ENCODE assay signal across 2 cellular contexts in genomic region chr21:32592929-32593502, GRCh38.
TF ChIP-seq lines count a peak whose summit lies in the region.

No MANE protein-coding gene starts in this region.

TF ChIP-seq in GM23338, 12 proteins besides CTCF, POLR2A, EP300 and RAD21 (continued from another document):
- no peak for TF ChIP-seq ZNF462 (CRISPR knock-in tag; IDR thresholded peaks at IDR 0.05)
- no peak for TF ChIP-seq JUNB (IDR thresholded peaks at IDR 0.05; ENCODE audit: unreplicated experiment)
- TF ChIP-seq EZH2 (IDR thresholded peaks at IDR 0.05; ENCODE audit: low read depth, unreplicated experiment) = no peak
- TF ChIP-seq ZNF114 (CRISPR knock-in tag; IDR thresholded peaks at IDR 0.05) = no peak
- no peak for TF ChIP-seq EZH2phosphoT487 (IDR thresholded peaks at IDR 0.05; ENCODE audit: unreplicated experiment)
- no peak for TF ChIP-seq STAT1 (IDR thresholded peaks at IDR 0.05; ENCODE audit: unreplicated experiment)
- no peak for TF ChIP-seq CREB1 (CRISPR knock-in tag; IDR thresholded peaks at IDR 0.05; ENCODE audit: low read depth)
- TF ChIP-seq ETS1 (IDR thresholded peaks at IDR 0.05) = no peak
- no peak for TF ChIP-seq POLR2AphosphoS5 (IDR thresholded peaks at IDR 0.05; ENCODE audit: low read depth)
- TF ChIP-seq NANOG (IDR thresholded peaks at IDR 0.05; ENCODE audit: borderline replicate concordance) = no peak

TF ChIP-seq in HepG2, 621 proteins besides CTCF, POLR2A, EP300 and RAD21 (continued from another document and continues in another):
- no peak for TF ChIP-seq PRPF4 (IDR thresholded peaks at IDR 0.05; ENCODE audit: low read depth, low read length, poor library complexity, severe bottlenecking)
- TF ChIP-seq ZHX1 (CRISPR knock-in tag; IDR thresholded peaks at IDR 0.05; ENCODE audit: low read depth) = peak; percentile 82
- peak; percentile 99 for TF ChIP-seq DPF2 (CRISPR knock-in tag; IDR thresholded peaks at IDR 0.05; ENCODE audit: borderline replicate concordance, low read depth)
- TF ChIP-seq AKAP8 (CRISPR knock-in tag; IDR thresholded peaks at IDR 0.05) = peak; percentile 86
- peak; percentile 98 for TF ChIP-seq NCOA2 (CRISPR knock-in tag; IDR thresholded peaks at IDR 0.05)
- TF ChIP-seq NRL (CRISPR knock-in tag; IDR thresholded peaks at IDR 0.05; ENCODE audit: borderline replicate concordance) = peak; percentile 37; the same call in 1 of the 2 replicates
- peak; percentile 78 for TF ChIP-seq TBL1XR1 (IDR thresholded peaks at IDR 0.05; ENCODE audit: borderline replicate concordance, low read length, partially characterized antibody)
- TF ChIP-seq ZSCAN5A (CRISPR knock-in tag; IDR thresholded peaks at IDR 0.05; ENCODE audit: borderline replicate concordance) = peak; percentile 82; the same call in 1 of the 2 replicates
- TF ChIP-seq EED (CRISPR knock-in tag; IDR thresholded peaks at IDR 0.05) = 0 out of 2 replicates have a peak, but pooled peaks have one; percentile 24
- TF ChIP-seq FOXA3 (CRISPR knock-in tag; IDR thresholded peaks at IDR 0.05) = peak; percentile 98
- peak; percentile 94 for TF ChIP-seq KDM1A (CRISPR knock-in tag; IDR thresholded peaks at IDR 0.05)
- TF ChIP-seq SMAD3 (CRISPR knock-in tag; IDR thresholded peaks at IDR 0.05) = peak; percentile 72
- TF ChIP-seq ZFP37 (CRISPR knock-in tag; IDR thresholded peaks at IDR 0.05; ENCODE audit: borderline replicate concordance) = peak; percentile 49; the same call in 1 of the 2 replicates
- no peak for TF ChIP-seq ZNF674 (CRISPR knock-in tag; IDR thresholded peaks at IDR 0.05; ENCODE audit: low read depth)
- TF ChIP-seq AHDC1 (CRISPR knock-in tag; IDR thresholded peaks at IDR 0.05; ENCODE audit: borderline replicate concordance) = peak; percentile 98
- peak; percentile 17; the same call in 1 of the 2 replicates for TF ChIP-seq ARHGAP35 (CRISPR knock-in tag; IDR thresholded peaks at IDR 0.05; ENCODE audit: borderline replicate concordance)
- peak; percentile 80 for TF ChIP-seq ZNF644 (CRISPR knock-in tag; IDR thresholded peaks at IDR 0.05; ENCODE audit: low read depth)
- peak; percentile 84 for TF ChIP-seq ZSCAN29 (CRISPR knock-in tag; conservative IDR thresholded peaks at IDR 0.05)
- TF ChIP-seq ATF5 (CRISPR knock-in tag; IDR thresholded peaks at IDR 0.05; ENCODE audit: low read depth) = 0 out of 2 replicates have a peak, but pooled peaks have one; percentile 67
- no peak for TF ChIP-seq NR0B2 (CRISPR knock-in tag; IDR thresholded peaks at IDR 0.05)
- TF ChIP-seq LBX2 (CRISPR knock-in tag; IDR thresholded peaks at IDR 0.05; ENCODE audit: borderline replicate concordance) = no peak
- TF ChIP-seq SIN3A (IDR thresholded peaks at IDR 0.05; ENCODE audit: borderline replicate concordance, low read depth, low read length) = peak; percentile 57; the same call in 1 of the 2 replicates
- TF ChIP-seq ZNF776 (CRISPR knock-in tag; IDR thresholded peaks at IDR 0.05) = no peak
- TF ChIP-seq HNF4G (IDR thresholded peaks at IDR 0.05; ENCODE audit: borderline replicate concordance, low read depth, low read length) = peak; percentile 97
- TF ChIP-seq HNF4G (CRISPR knock-in tag; IDR thresholded peaks at IDR 0.05; ENCODE audit: borderline replicate concordance, low read depth) = peak; percentile 98
- TF ChIP-seq TERF1 (CRISPR knock-in tag; IDR thresholded peaks at IDR 0.05) = no peak
- 0 out of 2 replicates have a peak, but pooled peaks have one; percentile 36 for TF ChIP-seq ELF4 (CRISPR knock-in tag; IDR thresholded peaks at IDR 0.05; ENCODE audit: borderline replicate concordance)
- TF ChIP-seq GATAD2A (CRISPR knock-in tag; IDR thresholded peaks at IDR 0.05) = peak; percentile 96
- peak; percentile 78 for TF ChIP-seq THAP11 (CRISPR knock-in tag; IDR thresholded peaks at IDR 0.05)
- TF ChIP-seq ZNF101 (CRISPR knock-in tag; IDR thresholded peaks at IDR 0.05; ENCODE audit: borderline replicate concordance, low read depth) = peak; percentile 43; the same call in 1 of the 2 replicates
- peak; percentile 44; the same call in 1 of the 2 replicates for TF ChIP-seq ZBED4 (CRISPR knock-in tag; IDR thresholded peaks at IDR 0.05; ENCODE audit: borderline replicate concordance)
- TF ChIP-seq SP5 (CRISPR knock-in tag; IDR thresholded peaks at IDR 0.05; ENCODE audit: borderline replicate concordance, low read depth) = peak; percentile 75
- peak; percentile 95 for TF ChIP-seq ZNF772 (CRISPR knock-in tag; IDR thresholded peaks at IDR 0.05)
